8 cellular contexts compared by ENCODE assay signal in the genomic region with DNA sequence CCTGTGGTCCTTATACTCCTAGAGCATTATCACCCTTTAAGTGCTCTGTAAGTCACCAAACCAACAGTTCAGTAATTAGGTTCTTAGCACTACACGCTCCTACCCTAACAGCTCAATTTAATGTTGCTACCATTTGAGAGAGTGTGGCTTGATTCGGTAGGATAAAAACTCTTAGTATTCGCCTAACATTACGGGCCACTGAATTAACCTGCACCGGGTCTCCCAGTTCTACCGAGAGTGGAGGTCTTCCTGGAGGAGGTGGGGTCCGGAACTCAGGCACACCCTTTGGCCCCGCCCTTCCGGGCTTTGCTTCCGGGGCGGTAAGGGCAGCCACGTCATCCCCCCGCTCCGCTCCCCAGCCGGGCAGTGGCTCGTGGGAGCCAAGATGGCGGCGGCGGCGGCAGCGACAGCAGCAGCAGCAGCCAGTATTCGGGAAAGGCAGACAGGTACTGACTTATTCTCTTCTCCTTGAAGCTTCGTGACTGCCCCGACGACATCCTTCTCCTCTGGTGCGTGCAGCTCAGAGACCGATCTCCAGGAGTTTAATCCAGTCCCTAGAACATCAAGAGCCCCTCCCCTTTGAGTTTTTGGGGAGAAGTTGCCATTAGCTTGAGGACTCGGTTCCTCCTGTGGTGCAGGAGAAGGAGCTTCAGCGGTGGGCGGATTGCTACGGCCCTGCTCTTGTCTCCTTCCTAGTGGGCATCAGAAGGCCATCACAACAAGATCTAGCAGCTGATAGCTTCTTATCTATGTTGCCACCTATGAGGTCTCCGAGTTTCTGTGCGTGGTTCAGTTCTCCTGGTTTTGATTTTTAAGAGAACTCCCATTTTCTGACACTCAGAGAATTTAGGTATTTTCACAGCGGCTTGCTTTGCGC. TPM values are rescaled to one million over a fixed set of nuclear protein-coding genes. Genes with fewer than 3 reads are reported as not detected.
DNase-seq lines count a peak whose midpoint lies in the region; TF ChIP-seq lines count a peak whose summit lies in the region.

A gene with protein sequence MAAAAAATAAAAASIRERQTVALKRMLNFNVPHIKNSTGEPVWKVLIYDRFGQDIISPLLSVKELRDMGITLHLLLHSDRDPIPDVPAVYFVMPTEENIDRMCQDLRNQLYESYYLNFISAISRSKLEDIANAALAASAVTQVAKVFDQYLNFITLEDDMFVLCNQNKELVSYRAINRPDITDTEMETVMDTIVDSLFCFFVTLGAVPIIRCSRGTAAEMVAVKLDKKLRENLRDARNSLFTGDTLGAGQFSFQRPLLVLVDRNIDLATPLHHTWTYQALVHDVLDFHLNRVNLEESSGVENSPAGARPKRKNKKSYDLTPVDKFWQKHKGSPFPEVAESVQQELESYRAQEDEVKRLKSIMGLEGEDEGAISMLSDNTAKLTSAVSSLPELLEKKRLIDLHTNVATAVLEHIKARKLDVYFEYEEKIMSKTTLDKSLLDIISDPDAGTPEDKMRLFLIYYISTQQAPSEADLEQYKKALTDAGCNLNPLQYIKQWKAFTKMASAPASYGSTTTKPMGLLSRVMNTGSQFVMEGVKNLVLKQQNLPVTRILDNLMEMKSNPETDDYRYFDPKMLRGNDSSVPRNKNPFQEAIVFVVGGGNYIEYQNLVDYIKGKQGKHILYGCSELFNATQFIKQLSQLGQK (plus strand): TSS at position 366 of the 877 bp plus-strand sequence. CDS start 20 bp downstream, at position 386.

- peak within 1 kb of the TSS; percentile 98 for H3K27ac Mint-ChIP-seq in nephron progenitor cell

- peaks cover 24% of the 10 kb centered on the region for H3K36me3 Mint-ChIP-seq in nephron progenitor cell (ENCODE audit: low read depth)

- H3K9me3 Mint-ChIP-seq in nephron progenitor cell = no peaks in the 10 kb centered on the region

- TF ChIP-seq CTCF in nephron progenitor cell (IDR thresholded peaks at IDR 0.05) (no peak), stomach (IDR thresholded peaks at IDR 0.05) (no peak)

- intact Hi-C loops in stomach (cut with DNase I; ENCODE audit: low total_unique reads) = no loop called here

- H3K4me1 ChIP-seq in stomach = peaks cover 22 to 50% (median 36%) of the 10 kb centered on the region in 4 donors

- DNase-seq in ELF-1 (ENCODE audit: low read depth, low spot score) (peak; percentile 97), H7 (peak; percentile 88), MG63 (peak; percentile 90), SHP77 treated with DMSO at 0.1 percent for 48 hours (lab: John Stamatoyannopoulos, UW) (peak; percentile 96), activated gamma-delta T cell (lab: John Stamatoyannopoulos, UW) (peak; percentile 77), fibroblast of the conjunctiva (ENCODE audit: low read depth) (peak; percentile 81), nephron progenitor cell (peak; percentile 91), stomach (peak; percentile 95)

- H3K9me3 ChIP-seq in MG63 (no peaks in the 10 kb centered on the region), stomach (no peaks in the 10 kb centered on the region)

- H3K4me1 Mint-ChIP-seq in nephron progenitor cell = peaks cover 25% of the 10 kb centered on the region

- no peaks in the 10 kb centered on the region for H3K27me3 Mint-ChIP-seq in nephron progenitor cell (ENCODE audit: low read depth, poor library complexity)

- no peaks in the 10 kb centered on the region for H3K27me3 ChIP-seq in H7 (ENCODE audit: control insufficient read depth, insufficient read depth, low read length)
- no peaks in the 10 kb centered on the region for H3K27me3 ChIP-seq in MG63
- no peaks in the 10 kb centered on the region for H3K27me3 ChIP-seq in stomach

- TF ChIP-seq POLR2A in stomach (IDR thresholded peaks at IDR 0.05) = peak in 2 of 4 donors; percentile 84 to 91

- no peaks in the 10 kb centered on the region for H3K36me3 ChIP-seq in H7 (replicated peaks; ENCODE audit: control insufficient read depth, insufficient read depth, low read length)
- peaks cover 3% of the 10 kb centered on the region for H3K36me3 ChIP-seq in MG63
- no peaks in the 10 kb centered on the region for H3K36me3 ChIP-seq in stomach

- 0 to 1% (median 0%) methylated on average over 28 to 35 of the region's 35 CpGs for WGBS in stomach, 5 donors

- peak within 1 kb of the TSS; percentile 92 for H3K4me3 ChIP-seq in H7 (ENCODE audit: insufficient read depth, low read depth, low read length)
- H3K4me3 ChIP-seq in MG63 = peak within 1 kb of the TSS; percentile 80
- peak within 1 kb of the TSS; percentile 60 to 84 (median 72) for H3K4me3 ChIP-seq in stomach

- peak within 1 kb of the TSS; percentile 95 for H3K4me3 Mint-ChIP-seq in nephron progenitor cell

- H3K27ac ChIP-seq in stomach = peak within 1 kb of the TSS; percentile 88 to 93 (median 90)

- no peak for TF ChIP-seq EP300 in stomach (IDR thresholded peaks at IDR 0.05)

RNA-seq across cellular contexts. Expression of the gene that starts here (rescaled TPM):
- 84.5 and 84.7 TPM in 2 replicates for total RNA-seq in H7 (2014; rRNA removed; shearing (Covaris generic))
- 43.6 and 57.4 TPM in 2 replicates for total RNA-seq in MG63 (2014; rRNA removed; shearing (Covaris generic); ENCODE audit: low replicate concordance)
- total RNA-seq in stomach = 100 to 1,000 TPM in 2 of 5 donors, 10 to 100 TPM in 3; 28.1 to 247 (median 89.1) TPM
- 10 to 100 TPM; 47.4 to 58.6 (median 51.2) TPM for polyA plus RNA-seq in stomach

Comparison
In these comparisons a context has a peak if more than half of its experiments do, and no peak if none do; other contexts are left out.
1. Peak in every context shown above with its lines: DNase-seq, H3K4me3 ChIP-seq and H3K27ac ChIP-seq.